9 cellular contexts compared by ENCODE assay signal in the genomic region with DNA sequence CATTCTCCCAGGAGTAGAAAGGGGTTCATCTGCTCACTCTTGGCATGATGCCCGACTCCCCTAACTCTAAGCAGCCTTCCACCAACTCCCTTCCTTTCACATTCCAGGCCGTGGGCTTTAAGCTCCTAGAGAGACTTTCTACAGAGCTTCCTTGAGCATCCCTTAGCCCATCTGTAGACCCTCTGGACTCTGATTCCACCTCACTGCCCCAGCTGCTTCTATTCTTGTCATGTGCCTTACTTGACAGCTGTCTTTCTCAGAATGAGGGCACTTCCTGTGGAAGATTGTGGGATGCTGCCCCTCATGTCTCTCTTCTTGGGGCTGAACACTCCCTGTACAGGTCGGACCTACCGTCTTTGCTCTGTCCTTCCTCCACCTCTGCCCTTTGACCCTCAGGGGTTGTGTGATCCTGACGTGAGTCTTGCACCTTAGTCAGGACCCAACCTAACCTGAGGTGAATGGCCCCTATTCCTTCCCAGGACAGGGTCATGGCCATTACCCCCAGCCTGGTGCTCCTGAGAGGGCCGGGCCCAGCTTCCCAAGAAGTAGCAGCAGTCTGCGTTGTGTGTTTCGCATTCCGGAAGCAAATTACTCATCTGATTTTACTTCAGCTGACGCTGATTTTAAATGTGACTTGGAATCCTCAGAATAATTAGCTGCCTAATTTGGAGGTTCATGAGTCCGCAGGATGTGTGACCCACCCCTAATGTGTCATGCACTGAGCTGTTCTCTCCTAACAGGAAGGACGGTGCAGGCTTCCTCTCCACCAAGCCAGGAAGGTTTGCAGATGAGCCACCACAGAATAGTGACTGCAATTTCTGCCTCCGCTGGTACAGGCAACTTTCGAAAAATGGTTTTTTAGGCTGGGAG. TPM values are rescaled to one million over a fixed set of nuclear protein-coding genes. Genes with fewer than 3 reads are reported as not detected.
DNase-seq lines count a peak whose midpoint lies in the region; ATAC-seq and TF ChIP-seq lines count a peak whose summit lies in the region.
"Had no signal": no experiment of that assay in that cellular context is flagged by ENCODE, and none has a peak within 500 bp of the region (broad histone marks: within the 10 kb centered on the region; RNA-seq: fewer than 3 reads in every experiment).

No MANE protein-coding gene starts in this region.

- peak overlapping the region; percentile 89 for H3K27ac Mint-ChIP-seq in activated CD8-positive, alpha-beta T cell treated with anti-CD3 and anti-CD28 coated beads for 36 hours

- H3K4me1 ChIP-seq in esophagus squamous epithelium = peaks cover 3 to 57% (median 8%) of the 10 kb centered on the region in 3 donors
- H3K4me1 ChIP-seq in MM.1S (ENCODE audit: low read length) = peaks cover 6% of the 10 kb centered on the region

- peaks cover 9% of the 10 kb centered on the region for H3F3A ChIP-seq in MM.1S (ENCODE audit: insufficient read depth, low read length)

- no peaks in the 10 kb centered on the region for H3K27me3 Mint-ChIP-seq in activated CD8-positive, alpha-beta T cell treated with anti-CD3 and anti-CD28 coated beads for 36 hours

- peaks cover 57% of the 10 kb centered on the region for H3K4me1 Mint-ChIP-seq in activated CD8-positive, alpha-beta T cell treated with anti-CD3 and anti-CD28 coated beads for 36 hours (ENCODE audit: low read depth)

- no peaks in the 10 kb centered on the region for H3K9me2 ChIP-seq in MM.1S (replicated peaks; ENCODE audit: insufficient read depth, low read length)

- CTCF ChIA-PET in activated CD8-positive, alpha-beta T cell treated with anti-CD3 and anti-CD28 coated beads for 36 hours (lab: Charles Lee) = interaction anchor here (0.6 to 1.9 kb wide), 6 partner anchors 13 to 632 kb away, joined by 3 to 7 read pairs (median 3); no protein-coding TSS in a partner anchor

- H3K27ac ChIP-seq in esophagus squamous epithelium (peak overlapping the region; percentile 46 to 60 (median 54)), MM.1S (ENCODE audit: low read length) (no peak overlapping the region)
- H3K27ac ChIP-seq: VCaP had no signal

- H3K36me3 Mint-ChIP-seq in activated CD8-positive, alpha-beta T cell treated with anti-CD3 and anti-CD28 coated beads for 36 hours (ENCODE audit: low read depth) = peaks cover 5% of the 10 kb centered on the region

- peak overlapping the region; percentile 89 for H3K4me3 Mint-ChIP-seq in activated CD8-positive, alpha-beta T cell treated with anti-CD3 and anti-CD28 coated beads for 36 hours

- H3K27me3 ChIP-seq in esophagus squamous epithelium (peaks cover 0 to 47% (median 0%) of the 10 kb centered on the region in 4 donors), MM.1S (replicated peaks; ENCODE audit: insufficient read depth, low read length) (no peaks in the 10 kb centered on the region; the same call in 1 of the 2 replicates)

- TF ChIP-seq POLR2A in esophagus squamous epithelium (IDR thresholded peaks at IDR 0.05) = peak in 1 of 4 donors; percentile 19

- POLR2A ChIA-PET in activated CD8-positive, alpha-beta T cell treated with anti-CD3 and anti-CD28 coated beads for 36 hours (lab: Charles Lee) = interaction anchor here (0.6 to 1.5 kb wide), 5 partner anchors 8 to 426 kb away, joined by 3 to 4 read pairs (median 3); no protein-coding TSS in a partner anchor

- no peaks in the 10 kb centered on the region for H4K20me1 ChIP-seq in MM.1S (ENCODE audit: insufficient read depth, low read length)

- no peaks in the 10 kb centered on the region for H3K36me3 ChIP-seq in esophagus squamous epithelium
- no peaks in the 10 kb centered on the region for H3K36me3 ChIP-seq in MM.1S (replicated peaks; ENCODE audit: insufficient read depth, low read length)

- 60 to 77% methylated on average over 11 to 14 of the region's 14 CpGs for WGBS in esophagus squamous epithelium, 2 donors

- H2AFZ ChIP-seq in MM.1S (ENCODE audit: low read length) = no peak overlapping the region

- intact Hi-C loops in activated CD8-positive, alpha-beta T cell treated with anti-CD3 and anti-CD28 coated beads for 36 hours (cut with micrococcal nuclease) = no loop called here
- intact Hi-C loops in esophagus squamous epithelium (cut with DNase I) = no loop called here

- peak; percentile 56 for ATAC-seq in activated CD8-positive, alpha-beta T cell treated with anti-CD3 and anti-CD28 coated beads for 36 hours
- ATAC-seq in GM21360 (IDR thresholded peaks at IDR 0.05; ENCODE audit: unreplicated experiment) = no peak
- ATAC-seq in GM21786 (IDR thresholded peaks at IDR 0.05; ENCODE audit: unreplicated experiment) = no peak
- no peak for ATAC-seq in GM19324 (IDR thresholded peaks at IDR 0.05; ENCODE audit: low FRiP score, unreplicated experiment)

- no peak overlapping the region for H3K4me2 ChIP-seq in MM.1S (ENCODE audit: low read depth, low read length)

- no peaks in the 10 kb centered on the region for H3K79me2 ChIP-seq in MM.1S (ENCODE audit: low read length)

- no peaks in the 10 kb centered on the region for H3K9me3 Mint-ChIP-seq in activated CD8-positive, alpha-beta T cell treated with anti-CD3 and anti-CD28 coated beads for 36 hours

- H3K4me3 ChIP-seq in esophagus squamous epithelium = no peak overlapping the region
- H3K4me3 ChIP-seq in MM.1S (ENCODE audit: low read length) = no peak overlapping the region

- no peak for TF ChIP-seq CTCF in activated CD8-positive, alpha-beta T cell treated with anti-CD3 and anti-CD28 coated beads for 36 hours (IDR thresholded peaks at IDR 0.05)
- TF ChIP-seq CTCF in esophagus squamous epithelium (IDR thresholded peaks at IDR 0.05) = no peak
- TF ChIP-seq CTCF in MM.1S (IDR thresholded peaks at IDR 0.05; ENCODE audit: low read length) = no peak

- peak; percentile 6 for DNase-seq in KG1 (lab: John Stamatoyannopoulos, UW)
- peak; percentile 76 for DNase-seq in activated CD8-positive, alpha-beta T cell treated with anti-CD3 and anti-CD28 coated beads for 36 hours
- DNase-seq in esophagus squamous epithelium (lab: John Stamatoyannopoulos, UW) = no peak
- peak in 2 of 3 experiments; percentile 37 for DNase-seq in stimulated activated CD4-positive, alpha-beta T cell treated with anti-CD3 and anti-CD28 coated beads, TNF-alpha, amount 100 ng/mL, for 4 hours (ENCODE audit: low read depth in 3 of 3)
- no peak for DNase-seq in MM.1S

- no peaks in the 10 kb centered on the region for H3K9me3 ChIP-seq in esophagus squamous epithelium
- no peaks in the 10 kb centered on the region for H3K9me3 ChIP-seq in MM.1S (replicated peaks; ENCODE audit: insufficient read depth, low read length)

- H3K9ac ChIP-seq in MM.1S (ENCODE audit: low read length) = no peak overlapping the region

RNA-seq across cellular contexts. Expression of gene GALNT6, which starts 2.7 kb away (rescaled TPM):
- total RNA-seq in activated CD8-positive, alpha-beta T cell treated with anti-CD3 and anti-CD28 coated beads for 36 hours = 10 to 100 TPM; 18.0 to 22.3 TPM
- 10 to 100 TPM in 2 of 4 donors, 1 to 10 TPM in 2; 1.7 to 26.7 (median 10.2) TPM for total RNA-seq in esophagus squamous epithelium

RNA-seq across cellular contexts. Expression of gene SLC4A8, which starts 30.7 kb away (rescaled TPM):
- 1 to 10 TPM; 1.1 to 2.7 TPM for total RNA-seq in activated CD8-positive, alpha-beta T cell treated with anti-CD3 and anti-CD28 coated beads for 36 hours
- under 1 TPM; 0.04 to 0.22 (median 0.15) TPM for total RNA-seq in esophagus squamous epithelium

RNA-seq across cellular contexts. Expression of gene CELA1, which starts 47.4 kb away (rescaled TPM):
- under 1 TPM in 1 of 2 experiments, not detected in 1; 0.29 TPM for total RNA-seq in activated CD8-positive, alpha-beta T cell treated with anti-CD3 and anti-CD28 coated beads for 36 hours
- total RNA-seq in esophagus squamous epithelium = not detected

Comparison
In these comparisons a context has a peak if more than half of its experiments do, and no peak if none do; other contexts are left out.
1. DNase-seq: peak in KG1 (single experiment), activated CD8-positive, alpha-beta T cell treated with anti-CD3 and anti-CD28 coated beads for 36 hours (single experiment) and stimulated activated CD4-positive, alpha-beta T cell treated with anti-CD3 and anti-CD28 coated beads, TNF-alpha, amount 100 ng/mL, for 4 hours (2 of 3); none in esophagus squamous epithelium (single experiment) and MM.1S (single experiment).